In genomic region chr3:65030847-65031463, GRCh38 we compare ENCODE assay signal across 16 cellular contexts.
A peak's percentile ranks its signal among the peaks of the same experiment; 100 is the strongest.
DNase-seq lines count a peak whose midpoint lies in the region; ATAC-seq, FAIRE-seq and TF ChIP-seq lines count a peak whose summit lies in the region.
"Had no signal": no experiment of that assay in that cellular context is flagged by ENCODE, and none has a peak within 500 bp of the region (broad histone marks: within the 10 kb centered on the region; RNA-seq: fewer than 3 reads in every experiment).

No MANE protein-coding gene starts in this region.

- no peak overlapping the region for H3K4me2 ChIP-seq in IMR-90 (ENCODE audit: low read depth, low read length)

- POLR2A ChIA-PET in BJ (lab: Charles Lee) (no interaction called here), IMR-90 (lab: Charles Lee; ENCODE audit: unreplicated experiment) (no interaction called here)

- H3K27me3 ChIP-seq in BJ (ENCODE audit: control insufficient read depth, insufficient read depth, low read length) (no peaks in the 10 kb centered on the region), IMR-90 (ENCODE audit: control insufficient read depth, insufficient read depth, low read length) (no peaks in the 10 kb centered on the region; the same call in 1 of the 2 replicates), endodermal cell (ENCODE audit: control insufficient read depth, insufficient read depth, low read length, poor library complexity, severe bottlenecking) (no peaks in the 10 kb centered on the region)
- H3K27me3 ChIP-seq: pancreas, upper lobe of right lung had no signal

- H3K27ac ChIP-seq in IMR-90 (ENCODE audit: insufficient read depth, low read length): no peak overlapping the region
- H3K27ac ChIP-seq in endodermal cell (ENCODE audit: low read depth, low read length): no peak overlapping the region
- H3K27ac ChIP-seq: pancreas, upper lobe of right lung had no signal

- H3K56ac ChIP-seq in IMR-90 (ENCODE audit: extremely low read depth, insufficient read depth, low read length): no peak overlapping the region

- no peak overlapping the region for H4K5ac ChIP-seq in IMR-90 (ENCODE audit: low read depth, low read length)

- intact Hi-C loops in IMR-90 (cut with micrococcal nuclease): no loop called here

- 88% methylated on average over 3 of the region's 3 CpGs; no CpG with 5 or more reads in 1 of the 2 experiments for WGBS in IMR-90 (ENCODE audit: extremely low coverage in 2 of 2, insufficient read length in 1 of 2), 2 experiments
- 96 to 98% methylated on average over 3 of the region's 3 CpGs for WGBS in endodermal cell (ENCODE audit: insufficient coverage in 1 of 2, insufficient read length in 1 of 2), 2 experiments

- no peak overlapping the region for H3K4me3 Mint-ChIP-seq in endodermal cell
- H3K4me3 Mint-ChIP-seq: activated naive CD8-positive, alpha-beta T cell treated with anti-CD3 and anti-CD28 coated beads, Interleukin-2, amount 10 ng/mL, durations not matched to agents 7 days and 5 days; CD4-positive, alpha-beta memory T cell had no signal

- dilution Hi-C loops in IMR-90 (cut with HindIII; ENCODE audit: low sequenced_read_pairs, unreplicated experiment): no loop called here

- no peak for FAIRE-seq in GM12891 (lab: Jason Lieb, UNC)
- FAIRE-seq: endometrium, GM12892, pancreas had no signal

- H2BK5ac ChIP-seq in IMR-90 (ENCODE audit: low read depth, low read length, poor library complexity, severe bottlenecking): no peak overlapping the region

- H3K14ac ChIP-seq in IMR-90 (replicated peaks; ENCODE audit: low read depth, low read length): no peak overlapping the region

- no peak overlapping the region for H2BK120ac ChIP-seq in IMR-90 (ENCODE audit: low read depth, low read length)

- TF ChIP-seq CTCF in BJ (IDR thresholded peaks at IDR 0.05; ENCODE audit: insufficient read depth, low read depth, low read length) (no peak), IMR-90 (conservative IDR thresholded peaks at IDR 0.05; ENCODE audit: low read depth, low read length) (no peak), endodermal cell (conservative IDR thresholded peaks at IDR 0.05) (no peak)

- no peaks in the 10 kb centered on the region for H3K36me3 ChIP-seq in BJ (ENCODE audit: control insufficient read depth, insufficient read depth, low read length)
- no peaks in the 10 kb centered on the region for H3K36me3 ChIP-seq in IMR-90 (ENCODE audit: control insufficient read depth, insufficient read depth, low read length)
- H3K36me3 ChIP-seq in endodermal cell (ENCODE audit: control insufficient read depth, insufficient read depth, low read length): no peaks in the 10 kb centered on the region
- H3K36me3 ChIP-seq: pancreas, upper lobe of right lung had no signal

- H3K9me3 ChIP-seq in IMR-90 (ENCODE audit: control insufficient read depth, insufficient read depth, low read length): no peaks in the 10 kb centered on the region
- no peaks in the 10 kb centered on the region for H3K9me3 ChIP-seq in endodermal cell (ENCODE audit: control insufficient read depth, low read length)
- H3K9me3 ChIP-seq: pancreas, upper lobe of right lung had no signal

- peak; percentile 46; the same call in 1 of the 2 replicates for ATAC-seq in IMR-90 (ENCODE audit: low read depth)
- ATAC-seq: left colon, upper lobe of right lung had no signal

- no peaks in the 10 kb centered on the region for H4K20me1 ChIP-seq in IMR-90 (ENCODE audit: insufficient read depth, low read length)

- H2AK5ac ChIP-seq in IMR-90 (ENCODE audit: low read depth, low read length): no peak overlapping the region

- in situ Hi-C loops in IMR-90 (cut with MboI; ENCODE audit: low sequenced_read_pairs): no loop called here

- H4K8ac ChIP-seq in IMR-90 (ENCODE audit: low read depth in 2 of 2, low read length in 2 of 2): no peak overlapping the region

- no peak overlapping the region for H3K23ac ChIP-seq in IMR-90 (ENCODE audit: low read depth, low read length)

- no peaks in the 10 kb centered on the region for H3K79me1 ChIP-seq in IMR-90 (ENCODE audit: low read depth in 1 of 2, low read length in 2 of 2)

- H3K9ac ChIP-seq in IMR-90 (ENCODE audit: low read depth, low read length) (no peak overlapping the region), endodermal cell (ENCODE audit: extremely low read depth, low read length, poor library complexity, severe bottlenecking) (no peak overlapping the region)

- no peak overlapping the region for H3K27ac Mint-ChIP-seq in endodermal cell
- H3K27ac Mint-ChIP-seq: activated naive CD8-positive, alpha-beta T cell treated with anti-CD3 and anti-CD28 coated beads, Interleukin-2, amount 10 ng/mL, durations not matched to agents 7 days and 5 days had no signal

- DNase-seq in BJ (ENCODE audit: low read depth) (peak; percentile 47), IMR-90 (peak; percentile 53), amniotic epithelial cell (ENCODE audit: low read depth) (peak; percentile 98), kidney glomerular epithelial cell (lab: John Stamatoyannopoulos, UW) (peak; percentile 86), GM12891 (ENCODE audit: insufficient read length, low spot score) (no peak), endodermal cell (no peak), SHP77 treated with DMSO at 0.1 percent for 48 hours (lab: John Stamatoyannopoulos, UW) (no peak), GOT3 (lab: John Stamatoyannopoulos, UW) (no peak)
- DNase-seq: activated CD4-positive, alpha-beta T cell treated with anti-CD3 and anti-CD28 coated beads, Interleukin-2, amount 50 U/mL, for 48 hours; activated naive CD8-positive, alpha-beta T cell treated with anti-CD3 and anti-CD28 coated beads, Interleukin-2, amount 10 ng/mL, durations not matched to agents 7 days and 5 days; CD4-positive, alpha-beta memory T cell; left colon; pancreas; upper lobe of right lung had no signal

- H2AK9ac ChIP-seq in IMR-90 (replicated peaks; ENCODE audit: low read depth, low read length, poor library complexity): no peak overlapping the region

- H3K4me1 Mint-ChIP-seq in endodermal cell: peaks cover 11% of the 10 kb centered on the region
- H3K4me1 Mint-ChIP-seq: activated naive CD8-positive, alpha-beta T cell treated with anti-CD3 and anti-CD28 coated beads, Interleukin-2, amount 10 ng/mL, durations not matched to agents 7 days and 5 days; CD4-positive, alpha-beta memory T cell had no signal

- no TSS peak for BruUV-seq in IMR-90 (replicated peaks; lab: Mats Ljungman, UMichigan)

- H3K4me1 ChIP-seq in IMR-90 (ENCODE audit: control insufficient read depth, insufficient read depth, low read length): peaks cover 2% of the 10 kb centered on the region; the same call in 1 of the 2 replicates
- no peaks in the 10 kb centered on the region for H3K4me1 ChIP-seq in endodermal cell (ENCODE audit: control insufficient read depth, insufficient read depth, low read length)
- H3K4me1 ChIP-seq: pancreas, upper lobe of right lung had no signal

- CTCF ChIA-PET in BJ (lab: Yijun Ruan, JAX): interaction anchor here (0.7 to 1.7 kb wide), 2 partner anchors 10 to 346 kb away, joined by 3 to 5 read pairs; no protein-coding TSS in a partner anchor
- CTCF ChIA-PET in IMR-90 (lab: Yijun Ruan, JAX): no interaction called here

- TF ChIP-seq POLR2A in IMR-90 (IDR thresholded peaks at IDR 0.05; ENCODE audit: low read depth, low read length) (no peak), GM12891 (IDR thresholded peaks at IDR 0.05; ENCODE audit: low read depth, low read length) (no peak)

- H3K18ac ChIP-seq in IMR-90 (ENCODE audit: low read depth, low read length): no peak overlapping the region

- H3K4ac ChIP-seq in IMR-90 (ENCODE audit: low read depth, low read length): no peak overlapping the region

- no peak overlapping the region for H3K4me3 ChIP-seq in BJ (ENCODE audit: low read depth, low read length)
- H3K4me3 ChIP-seq in IMR-90 (ENCODE audit: insufficient read depth, low read depth, low read length): no peak overlapping the region
- no peak overlapping the region for H3K4me3 ChIP-seq in endodermal cell (ENCODE audit: low read length)
- H3K4me3 ChIP-seq: pancreas, upper lobe of right lung had no signal

- TF ChIP-seq RAD21 in IMR-90 (IDR thresholded peaks at IDR 0.05; ENCODE audit: low read length): no peak

- no peak overlapping the region for H2BK20ac ChIP-seq in IMR-90 (ENCODE audit: low read depth, low read length)

- H3K27me3 Mint-ChIP-seq in endodermal cell (ENCODE audit: insufficient read depth): no peaks in the 10 kb centered on the region
- H3K27me3 Mint-ChIP-seq: activated naive CD8-positive, alpha-beta T cell treated with anti-CD3 and anti-CD28 coated beads, Interleukin-2, amount 10 ng/mL, durations not matched to agents 7 days and 5 days; CD4-positive, alpha-beta memory T cell had no signal

- H4K91ac ChIP-seq in IMR-90 (ENCODE audit: insufficient read depth, low read depth, low read length): no peak overlapping the region

- no peak overlapping the region for H2BK15ac ChIP-seq in IMR-90 (ENCODE audit: low read depth, low read length)

- peaks cover 3% of the 10 kb centered on the region; the same call in 1 of the 2 replicates for H3K9me1 ChIP-seq in IMR-90 (ENCODE audit: insufficient read depth, low read length)

- no peaks in the 10 kb centered on the region for H3K36me3 Mint-ChIP-seq in endodermal cell (ENCODE audit: low read depth)
- H3K36me3 Mint-ChIP-seq: activated naive CD8-positive, alpha-beta T cell treated with anti-CD3 and anti-CD28 coated beads, Interleukin-2, amount 10 ng/mL, durations not matched to agents 7 days and 5 days; CD4-positive, alpha-beta memory T cell had no signal

- no peaks in the 10 kb centered on the region for H3K9me3 Mint-ChIP-seq in endodermal cell

- no peak overlapping the region for H2AFZ ChIP-seq in IMR-90 (replicated peaks; ENCODE audit: low read length, poor library complexity)

TF ChIP-seq in IMR-90, 13 proteins besides CTCF, POLR2A, EP300 and RAD21 (continues in another document):
- TF ChIP-seq ELK1 (IDR thresholded peaks at IDR 0.05; ENCODE audit: borderline replicate concordance, low read depth, low read length): no peak

TF ChIP-seq in GM12891, 5 proteins besides CTCF, POLR2A, EP300 and RAD21:
- TF ChIP-seq POU2F2 (IDR thresholded peaks at IDR 0.05; ENCODE audit: low read depth, low read length) (no peak), TAF1 (IDR thresholded peaks at IDR 0.05; ENCODE audit: low read depth, low read length) (no peak), SPI1 (IDR thresholded peaks at IDR 0.05; ENCODE audit: low read depth, low read length) (no peak), PAX5 (IDR thresholded peaks at IDR 0.05; ENCODE audit: insufficient read depth, low read length, severe bottlenecking) (no peak), POLR2AphosphoS5 (IDR thresholded peaks at IDR 0.05; ENCODE audit: low read depth, low read length) (no peak)

Comparison
In these comparisons a context has a peak if more than half of its experiments do, and no peak if none do; other contexts are left out.
1. DNase-seq: peak in BJ (single experiment), IMR-90 (single experiment), amniotic epithelial cell (single experiment) and kidney glomerular epithelial cell (single experiment); none in GM12891 (single experiment), endodermal cell (single experiment), SHP77 treated with DMSO at 0.1 percent for 48 hours (single experiment) and GOT3 (single experiment).